In the genomic region with DNA sequence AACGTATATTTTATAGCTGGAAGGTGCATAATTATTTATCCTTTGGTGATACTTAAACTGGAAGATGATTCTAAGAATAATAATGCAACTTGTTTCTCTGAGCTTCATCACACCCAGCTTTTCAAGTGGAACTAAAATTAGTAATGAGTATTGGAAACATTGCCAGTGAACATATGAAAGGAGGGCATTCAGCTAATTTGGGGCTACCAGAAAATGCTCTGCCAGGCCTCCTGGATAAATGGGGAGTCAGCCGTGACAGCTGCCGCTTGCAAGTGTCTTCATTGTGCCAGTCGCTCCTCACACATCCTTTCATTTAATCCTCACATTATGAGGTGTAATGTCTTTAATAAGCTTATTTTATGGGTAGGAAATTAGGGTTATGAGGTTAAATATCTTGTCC, we compare ENCODE assay signal across 18 cellular contexts.
DNase-seq lines count a peak whose midpoint lies in the region; ATAC-seq and TF ChIP-seq lines count a peak whose summit lies in the region.
"Had no signal": no experiment of that assay in that cellular context is flagged by ENCODE, and none has a peak within 500 bp of the region (broad histone marks: within the 10 kb centered on the region; RNA-seq: fewer than 3 reads in every experiment).

No MANE protein-coding gene starts in this region.

- H3K36me3 ChIP-seq in IMR-90 (ENCODE audit: control insufficient read depth, insufficient read depth, low read length) (no peaks in the 10 kb centered on the region), colonic mucosa (no peaks in the 10 kb centered on the region)
- H3K36me3 ChIP-seq: WERI-Rb-1 had no signal

- POLR2A ChIA-PET in IMR-90 (lab: Charles Lee; ENCODE audit: unreplicated experiment), result no interaction called here

- no peak overlapping the region for H2AK5ac ChIP-seq in IMR-90 (ENCODE audit: low read depth, low read length)

- in situ Hi-C loops in IMR-90 (cut with MboI; ENCODE audit: low sequenced_read_pairs), result loop anchor here (25.0 kb wide), 1 partner anchor 753 kb away; no protein-coding TSS in a partner anchor

- no peaks in the 10 kb centered on the region for H4K20me1 ChIP-seq in IMR-90 (ENCODE audit: insufficient read depth, low read length)

- BruUV-seq in IMR-90 (replicated peaks; lab: Mats Ljungman, UMichigan), result no TSS peak

- no peak for ATAC-seq in IMR-90 (ENCODE audit: low read depth)
- ATAC-seq in GM19467 (IDR thresholded peaks at IDR 0.05; ENCODE audit: unreplicated experiment), result no peak
- ATAC-seq: K562 had no signal

- H2BK5ac ChIP-seq in IMR-90 (ENCODE audit: low read depth, low read length, poor library complexity, severe bottlenecking), result no peak overlapping the region

- no peak for TF ChIP-seq POLR2A in IMR-90 (IDR thresholded peaks at IDR 0.05; ENCODE audit: low read depth, low read length)

- H3K27ac ChIP-seq in IMR-90 (ENCODE audit: insufficient read depth, low read length) (no peak overlapping the region), colonic mucosa (peak overlapping the region; percentile 29)
- H3K27ac ChIP-seq: thoracic aorta, WERI-Rb-1 had no signal

- dilution Hi-C loops in IMR-90 (cut with HindIII; ENCODE audit: low sequenced_read_pairs, unreplicated experiment), result no loop called here

- H3K18ac ChIP-seq in IMR-90 (ENCODE audit: low read depth, low read length), result no peak overlapping the region; the same call in 1 of the 2 replicates

- no peak overlapping the region for H2AK9ac ChIP-seq in IMR-90 (replicated peaks; ENCODE audit: low read depth, low read length, poor library complexity)

- CTCF ChIA-PET in IMR-90 (lab: Yijun Ruan, JAX), result interaction anchor here (0.6 to 1.4 kb wide), 2 partner anchors 9 to 55 kb away, joined by 3 read pairs; no protein-coding TSS in a partner anchor

- H2BK120ac ChIP-seq in IMR-90 (ENCODE audit: low read depth, low read length), result no peak overlapping the region

- no peak overlapping the region for H3K23ac ChIP-seq in IMR-90 (ENCODE audit: low read depth, low read length)

- no peak overlapping the region for H3K4me2 ChIP-seq in IMR-90 (ENCODE audit: low read depth, low read length)

- no peak overlapping the region for H3K4me3 ChIP-seq in IMR-90 (ENCODE audit: insufficient read depth, low read depth, low read length)
- H3K4me3 ChIP-seq in colonic mucosa, result no peak overlapping the region
- H3K4me3 ChIP-seq: K562, thoracic aorta had no signal

- H3K4ac ChIP-seq in IMR-90 (ENCODE audit: low read depth, low read length), result no peak overlapping the region

- WGBS in IMR-90 (ENCODE audit: extremely low coverage in 2 of 2, insufficient read length in 1 of 2), 2 experiments, result no CpG with 5 or more reads among the region's 4 CpGs

- H3K79me1 ChIP-seq in IMR-90 (ENCODE audit: low read depth in 1 of 2, low read length in 2 of 2), result no peaks in the 10 kb centered on the region

- no peak overlapping the region for H4K91ac ChIP-seq in IMR-90 (ENCODE audit: insufficient read depth, low read depth, low read length)

- H2BK20ac ChIP-seq in IMR-90 (ENCODE audit: low read depth, low read length), result peak overlapping the region; percentile 39; the same call in 1 of the 2 replicates

- H2BK15ac ChIP-seq in IMR-90 (ENCODE audit: low read depth, low read length), result no peak overlapping the region

- no peak overlapping the region for H2AFZ ChIP-seq in IMR-90 (replicated peaks; ENCODE audit: low read length, poor library complexity)

- no peak overlapping the region for H4K5ac ChIP-seq in IMR-90 (ENCODE audit: low read depth, low read length)

- H3K9ac ChIP-seq in IMR-90 (ENCODE audit: low read depth, low read length) (no peak overlapping the region), colonic mucosa (ENCODE audit: low read depth in 2 of 2, low read length in 2 of 2) (no peak overlapping the region)

- H3K9me1 ChIP-seq in IMR-90 (ENCODE audit: insufficient read depth, low read length), result no peaks in the 10 kb centered on the region; the same call in 1 of the 2 replicates

- no peak for TF ChIP-seq RAD21 in IMR-90 (IDR thresholded peaks at IDR 0.05; ENCODE audit: low read length)

- H3K56ac ChIP-seq in IMR-90 (ENCODE audit: extremely low read depth, insufficient read depth, low read length), result no peak overlapping the region

- intact Hi-C loops in IMR-90 (cut with micrococcal nuclease) (no loop called here), colonic mucosa (cut with DNase I) (no loop called here)

- no peak overlapping the region for H4K8ac ChIP-seq in IMR-90 (ENCODE audit: low read depth in 2 of 2, low read length in 2 of 2)

- no peak for TF ChIP-seq CTCF in IMR-90 (conservative IDR thresholded peaks at IDR 0.05; ENCODE audit: low read depth, low read length)
- no peak for TF ChIP-seq CTCF in colonic mucosa (IDR thresholded peaks at IDR 0.05)

- peak; percentile 40 for DNase-seq in Ammon's horn (ENCODE audit: low spot score)
- no peak for DNase-seq in IMR-90
- no peak for DNase-seq in colonic mucosa
- DNase-seq in myocyte (ENCODE audit: low read depth), result peak; percentile 9
- no peak for DNase-seq in HuH-7 (ENCODE audit: low spot score)
- DNase-seq in stimulated activated CD8-positive, alpha-beta memory T cell treated with anti-CD3 and anti-CD28 coated beads, Interleukin-4, amount 100 ng/mL, for 48 hours, result no peak
- DNase-seq in NCI-H146 (lab: John Stamatoyannopoulos, UW), result no peak
- DNase-seq: activated CD4-positive, alpha-beta T cell treated with anti-CD3 and anti-CD28 coated beads, Interleukin-2, amount 50 U/mL, for 48 hours; activated naive CD4-positive, alpha-beta T cell; CD8-positive, alpha-beta T cell; kidney; MV-4-11; NCI-H1930; NCI-H345; WERI-Rb-1 had no signal

- H3K27me3 ChIP-seq in IMR-90 (ENCODE audit: control insufficient read depth, insufficient read depth, low read length) (no peaks in the 10 kb centered on the region), colonic mucosa (no peaks in the 10 kb centered on the region)

- H3K4me1 ChIP-seq in IMR-90 (ENCODE audit: control insufficient read depth, insufficient read depth, low read length) (peaks cover 2% of the 10 kb centered on the region), colonic mucosa (no peaks in the 10 kb centered on the region)

- no peaks in the 10 kb centered on the region for H3K9me3 ChIP-seq in IMR-90 (ENCODE audit: control insufficient read depth, insufficient read depth, low read length)
- no peaks in the 10 kb centered on the region for H3K9me3 ChIP-seq in colonic mucosa
- H3K9me3 ChIP-seq: thoracic aorta had no signal

- no peak overlapping the region for H3K14ac ChIP-seq in IMR-90 (replicated peaks; ENCODE audit: low read depth, low read length)

TF ChIP-seq in IMR-90, 13 proteins besides CTCF, POLR2A, EP300 and RAD21:
- TF ChIP-seq, protein P1, sequence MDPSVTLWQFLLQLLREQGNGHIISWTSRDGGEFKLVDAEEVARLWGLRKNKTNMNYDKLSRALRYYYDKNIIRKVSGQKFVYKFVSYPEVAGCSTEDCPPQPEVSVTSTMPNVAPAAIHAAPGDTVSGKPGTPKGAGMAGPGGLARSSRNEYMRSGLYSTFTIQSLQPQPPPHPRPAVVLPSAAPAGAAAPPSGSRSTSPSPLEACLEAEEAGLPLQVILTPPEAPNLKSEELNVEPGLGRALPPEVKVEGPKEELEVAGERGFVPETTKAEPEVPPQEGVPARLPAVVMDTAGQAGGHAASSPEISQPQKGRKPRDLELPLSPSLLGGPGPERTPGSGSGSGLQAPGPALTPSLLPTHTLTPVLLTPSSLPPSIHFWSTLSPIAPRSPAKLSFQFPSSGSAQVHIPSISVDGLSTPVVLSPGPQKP (IDR thresholded peaks at IDR 0.05; ENCODE audit: borderline replicate concordance, low read depth, low read length), result no peak
- TF ChIP-seq NFE2L2 (IDR thresholded peaks at IDR 0.05; ENCODE audit: low read depth, low read length), result no peak
- no peak for TF ChIP-seq FOS (IDR thresholded peaks at IDR 0.05; ENCODE audit: low read depth, low read length)
- no peak for TF ChIP-seq RCOR1 (IDR thresholded peaks at IDR 0.05; ENCODE audit: insufficient replicate concordance, low read length)
- no peak for TF ChIP-seq MAFK (IDR thresholded peaks at IDR 0.05; ENCODE audit: low read depth, low read length)
- TF ChIP-seq SMC3 (IDR thresholded peaks at IDR 0.05; ENCODE audit: low read depth, low read length), result no peak
- no peak for TF ChIP-seq MAZ (IDR thresholded peaks at IDR 0.05; ENCODE audit: borderline replicate concordance, low read depth, low read length)
- no peak for TF ChIP-seq CHD1 (IDR thresholded peaks at IDR 0.05; ENCODE audit: low read depth, low read length)
- TF ChIP-seq, protein P2, sequence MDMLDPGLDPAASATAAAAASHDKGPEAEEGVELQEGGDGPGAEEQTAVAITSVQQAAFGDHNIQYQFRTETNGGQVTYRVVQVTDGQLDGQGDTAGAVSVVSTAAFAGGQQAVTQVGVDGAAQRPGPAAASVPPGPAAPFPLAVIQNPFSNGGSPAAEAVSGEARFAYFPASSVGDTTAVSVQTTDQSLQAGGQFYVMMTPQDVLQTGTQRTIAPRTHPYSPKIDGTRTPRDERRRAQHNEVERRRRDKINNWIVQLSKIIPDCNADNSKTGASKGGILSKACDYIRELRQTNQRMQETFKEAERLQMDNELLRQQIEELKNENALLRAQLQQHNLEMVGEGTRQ (IDR thresholded peaks at IDR 0.05; ENCODE audit: low read depth, low read length), result no peak
- no peak for TF ChIP-seq BHLHE40 (IDR thresholded peaks at IDR 0.05; ENCODE audit: low read depth, low read length)
- no peak for TF ChIP-seq CEBPB (IDR thresholded peaks at IDR 0.05; ENCODE audit: low read depth, low read length)
- TF ChIP-seq MXI1 (IDR thresholded peaks at IDR 0.05; ENCODE audit: borderline replicate concordance, low read depth, low read length), result no peak
- no peak for TF ChIP-seq RFX5 (IDR thresholded peaks at IDR 0.05; ENCODE audit: low read depth, low read length)

Comparison
In these comparisons a context has a peak if more than half of its experiments do, and no peak if none do; other contexts are left out.
1. DNase-seq: peak in Ammon's horn (single experiment) and myocyte (single experiment); none in IMR-90 (single experiment), colonic mucosa (single experiment), HuH-7 (single experiment), stimulated activated CD8-positive, alpha-beta memory T cell treated with anti-CD3 and anti-CD28 coated beads, Interleukin-4, amount 100 ng/mL, for 48 hours (single experiment) and NCI-H146 (single experiment).